In genomic region chr9:136351237-136351800, GRCh38 we compare ENCODE assay signal across 2 cellular contexts.
TF ChIP-seq lines count a peak whose summit lies in the region.

No MANE protein-coding gene starts in this region.

TF ChIP-seq in HEK293, 187 proteins besides CTCF, POLR2A, EP300 and RAD21:
- TF ChIP-seq EGR2 (tag by site-specific recombination; IDR thresholded peaks at IDR 0.05; ENCODE audit: low read depth) (peak; percentile 29; the same call in 1 of the 2 replicates), ZNF423 (tag by site-specific recombination; IDR thresholded peaks at IDR 0.05) (no peak), ZNF311 (tag by site-specific recombination; IDR thresholded peaks at IDR 0.05; ENCODE audit: borderline replicate concordance) (no peak), ZNF514 (tag by site-specific recombination; IDR thresholded peaks at IDR 0.05) (no peak), ZNF830 (tag by site-specific recombination; IDR thresholded peaks at IDR 0.05; ENCODE audit: low read depth) (no peak), ZFHX2 (tag by site-specific recombination; conservative IDR thresholded peaks at IDR 0.05) (peak; percentile 56)

TF ChIP-seq in endothelial cell of umbilical vein, 7 proteins besides CTCF, POLR2A, EP300 and RAD21:
- no peak for TF ChIP-seq EZH2 (IDR thresholded peaks at IDR 0.05; ENCODE audit: borderline replicate concordance, low read depth, low read length, severe bottlenecking)
- TF ChIP-seq MAX (IDR thresholded peaks at IDR 0.05; ENCODE audit: insufficient read depth, insufficient read length), result no peak
- TF ChIP-seq MYC (IDR thresholded peaks at IDR 0.05; ENCODE audit: low read depth, low read length), result no peak
- peak; percentile 12 for TF ChIP-seq POLR2AphosphoS5 (IDR thresholded peaks at IDR 0.05; ENCODE audit: insufficient read depth, low read depth, low read length)
- no peak for TF ChIP-seq FOS (IDR thresholded peaks at IDR 0.05; ENCODE audit: borderline replicate concordance, insufficient read depth, low read length)
